1 cellular context compared by ENCODE assay signal in the genomic region with DNA sequence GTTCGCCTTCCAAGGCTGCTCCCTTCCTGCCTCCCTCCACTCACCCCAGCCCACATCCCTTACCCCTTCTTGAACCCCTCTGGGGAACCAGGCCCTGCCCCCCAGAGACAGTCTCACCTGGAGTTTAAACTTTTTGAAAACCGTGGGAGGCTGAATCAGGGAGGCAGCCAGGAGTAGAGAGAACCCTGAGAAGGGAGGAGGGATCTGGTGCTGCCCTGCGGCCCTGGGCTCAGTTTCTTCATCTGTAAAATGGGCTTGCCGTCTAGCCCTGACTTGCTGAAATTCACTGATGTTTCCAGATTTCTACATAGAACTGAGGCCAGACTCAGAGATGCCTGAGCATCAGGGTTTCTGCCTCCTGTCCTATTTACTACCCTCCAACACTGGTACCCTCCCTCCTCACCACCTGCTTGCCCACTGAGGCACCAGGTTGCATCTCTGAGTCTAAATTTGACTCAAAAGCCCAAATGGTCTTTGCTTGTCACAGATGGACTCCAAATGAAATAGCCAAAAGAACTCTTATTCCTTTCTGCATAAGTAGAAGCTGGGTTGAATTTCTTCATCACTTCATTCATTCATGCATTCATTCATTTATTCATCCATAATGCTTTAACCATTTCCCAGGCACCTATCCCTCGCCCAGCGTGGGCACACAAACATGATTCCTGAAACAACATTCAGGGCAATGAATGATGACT.
TF ChIP-seq lines count a peak whose summit lies in the region.

No MANE protein-coding gene starts in this region.

TF ChIP-seq in K562, 482 proteins besides CTCF, POLR2A, EP300 and RAD21:
- TF ChIP-seq ZNF232 (CRISPR knock-in tag; IDR thresholded peaks at IDR 0.05) (no peak), PTBP1 (IDR thresholded peaks at IDR 0.05; ENCODE audit: low read depth, low read length) (0 out of 2 replicates have a peak, but pooled peaks have one; percentile 32), KDM1A (IDR thresholded peaks at IDR 0.05) (peak in 1 of 2 experiments; percentile 64; a peak in 2 of 4 replicates), ZNF140 (CRISPR knock-in tag; IDR thresholded peaks at IDR 0.05) (no peak), RBBP5 (IDR thresholded peaks at IDR 0.05; ENCODE audit: borderline replicate concordance, insufficient read depth, low read length, poor library complexity, severe bottlenecking) (no peak), RCOR1 (IDR thresholded peaks at IDR 0.05; ENCODE audit: borderline replicate concordance in 1 of 2, low read depth in 2 of 2, low read length in 2 of 2) (0 out of 4 replicates have a peak, but pooled peaks of 1 of the 2 experiments have one; percentile 6), TAF1 (IDR thresholded peaks at IDR 0.05; ENCODE audit: control insufficient read depth, extremely low read depth, insufficient read depth, low read length, severe bottlenecking) (no peak), NCOA4 (IDR thresholded peaks at IDR 0.05; ENCODE audit: partially characterized antibody) (no peak), GABPB1 (CRISPR knock-in tag; IDR thresholded peaks at IDR 0.05) (0 out of 2 replicates have a peak, but pooled peaks have one; percentile 19), ADNP (tag; IDR thresholded peaks at IDR 0.05) (peak; percentile 81), BCOR (IDR thresholded peaks at IDR 0.05) (peak; percentile 86), HMG20A (CRISPR knock-in tag; conservative IDR thresholded peaks at IDR 0.05) (no peak), RBM25 (IDR thresholded peaks at IDR 0.05; ENCODE audit: low read depth, low read length, severe bottlenecking) (peak; percentile 94), SMC3 (conservative IDR thresholded peaks at IDR 0.05; ENCODE audit: insufficient read depth, low read depth, low read length) (no peak), ZNF24 (IDR thresholded peaks at IDR 0.05) (peak; percentile 71; the same call in 1 of the 2 replicates), TAF15 (IDR thresholded peaks at IDR 0.05; ENCODE audit: low read depth, low read length) (no peak), SMARCA5 (IDR thresholded peaks at IDR 0.05) (0 out of 2 replicates have a peak, but pooled peaks have one; percentile 38)
- TF ChIP-seq, protein P1, sequence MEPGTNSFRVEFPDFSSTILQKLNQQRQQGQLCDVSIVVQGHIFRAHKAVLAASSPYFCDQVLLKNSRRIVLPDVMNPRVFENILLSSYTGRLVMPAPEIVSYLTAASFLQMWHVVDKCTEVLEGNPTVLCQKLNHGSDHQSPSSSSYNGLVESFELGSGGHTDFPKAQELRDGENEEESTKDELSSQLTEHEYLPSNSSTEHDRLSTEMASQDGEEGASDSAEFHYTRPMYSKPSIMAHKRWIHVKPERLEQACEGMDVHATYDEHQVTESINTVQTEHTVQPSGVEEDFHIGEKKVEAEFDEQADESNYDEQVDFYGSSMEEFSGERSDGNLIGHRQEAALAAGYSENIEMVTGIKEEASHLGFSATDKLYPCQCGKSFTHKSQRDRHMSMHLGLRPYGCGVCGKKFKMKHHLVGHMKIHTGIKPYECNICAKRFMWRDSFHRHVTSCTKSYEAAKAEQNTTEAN (CRISPR knock-in tag; IDR thresholded peaks at IDR 0.05), result no peak
- TF ChIP-seq, protein P2, sequence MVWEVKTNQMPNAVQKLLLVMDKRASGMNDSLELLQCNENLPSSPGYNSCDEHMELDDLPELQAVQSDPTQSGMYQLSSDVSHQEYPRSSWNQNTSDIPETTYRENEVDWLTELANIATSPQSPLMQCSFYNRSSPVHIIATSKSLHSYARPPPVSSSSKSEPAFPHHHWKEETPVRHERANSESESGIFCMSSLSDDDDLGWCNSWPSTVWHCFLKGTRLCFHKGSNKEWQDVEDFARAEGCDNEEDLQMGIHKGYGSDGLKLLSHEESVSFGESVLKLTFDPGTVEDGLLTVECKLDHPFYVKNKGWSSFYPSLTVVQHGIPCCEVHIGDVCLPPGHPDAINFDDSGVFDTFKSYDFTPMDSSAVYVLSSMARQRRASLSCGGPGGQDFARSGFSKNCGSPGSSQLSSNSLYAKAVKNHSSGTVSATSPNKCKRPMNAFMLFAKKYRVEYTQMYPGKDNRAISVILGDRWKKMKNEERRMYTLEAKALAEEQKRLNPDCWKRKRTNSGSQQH (CRISPR knock-in tag; IDR thresholded peaks at IDR 0.05), result no peak
- TF ChIP-seq, protein P3, sequence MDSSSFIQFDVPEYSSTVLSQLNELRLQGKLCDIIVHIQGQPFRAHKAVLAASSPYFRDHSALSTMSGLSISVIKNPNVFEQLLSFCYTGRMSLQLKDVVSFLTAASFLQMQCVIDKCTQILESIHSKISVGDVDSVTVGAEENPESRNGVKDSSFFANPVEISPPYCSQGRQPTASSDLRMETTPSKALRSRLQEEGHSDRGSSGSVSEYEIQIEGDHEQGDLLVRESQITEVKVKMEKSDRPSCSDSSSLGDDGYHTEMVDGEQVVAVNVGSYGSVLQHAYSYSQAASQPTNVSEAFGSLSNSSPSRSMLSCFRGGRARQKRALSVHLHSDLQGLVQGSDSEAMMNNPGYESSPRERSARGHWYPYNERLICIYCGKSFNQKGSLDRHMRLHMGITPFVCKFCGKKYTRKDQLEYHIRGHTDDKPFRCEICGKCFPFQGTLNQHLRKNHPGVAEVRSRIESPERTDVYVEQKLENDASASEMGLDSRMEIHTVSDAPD (CRISPR knock-in tag; IDR thresholded peaks at IDR 0.05), result no peak
- TF ChIP-seq, protein P4, sequence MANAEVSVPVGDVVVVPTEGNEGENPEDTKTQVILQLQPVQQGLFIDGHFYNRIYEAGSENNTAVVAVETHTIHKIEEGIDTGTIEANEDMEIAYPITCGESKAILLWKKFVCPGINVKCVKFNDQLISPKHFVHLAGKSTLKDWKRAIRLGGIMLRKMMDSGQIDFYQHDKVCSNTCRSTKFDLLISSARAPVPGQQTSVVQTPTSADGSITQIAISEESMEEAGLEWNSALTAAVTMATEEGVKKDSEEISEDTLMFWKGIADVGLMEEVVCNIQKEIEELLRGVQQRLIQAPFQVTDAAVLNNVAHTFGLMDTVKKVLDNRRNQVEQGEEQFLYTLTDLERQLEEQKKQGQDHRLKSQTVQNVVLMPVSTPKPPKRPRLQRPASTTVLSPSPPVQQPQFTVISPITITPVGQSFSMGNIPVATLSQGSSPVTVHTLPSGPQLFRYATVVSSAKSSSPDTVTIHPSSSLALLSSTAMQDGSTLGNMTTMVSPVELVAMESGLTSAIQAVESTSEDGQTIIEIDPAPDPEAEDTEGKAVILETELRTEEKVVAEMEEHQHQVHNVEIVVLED (CRISPR knock-in tag; IDR thresholded peaks at IDR 0.05), result no peak
- TF ChIP-seq, protein P5, sequence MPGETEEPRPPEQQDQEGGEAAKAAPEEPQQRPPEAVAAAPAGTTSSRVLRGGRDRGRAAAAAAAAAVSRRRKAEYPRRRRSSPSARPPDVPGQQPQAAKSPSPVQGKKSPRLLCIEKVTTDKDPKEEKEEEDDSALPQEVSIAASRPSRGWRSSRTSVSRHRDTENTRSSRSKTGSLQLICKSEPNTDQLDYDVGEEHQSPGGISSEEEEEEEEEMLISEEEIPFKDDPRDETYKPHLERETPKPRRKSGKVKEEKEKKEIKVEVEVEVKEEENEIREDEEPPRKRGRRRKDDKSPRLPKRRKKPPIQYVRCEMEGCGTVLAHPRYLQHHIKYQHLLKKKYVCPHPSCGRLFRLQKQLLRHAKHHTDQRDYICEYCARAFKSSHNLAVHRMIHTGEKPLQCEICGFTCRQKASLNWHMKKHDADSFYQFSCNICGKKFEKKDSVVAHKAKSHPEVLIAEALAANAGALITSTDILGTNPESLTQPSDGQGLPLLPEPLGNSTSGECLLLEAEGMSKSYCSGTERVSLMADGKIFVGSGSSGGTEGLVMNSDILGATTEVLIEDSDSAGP (CRISPR knock-in tag; IDR thresholded peaks at IDR 0.05), result no peak
- TF ChIP-seq, protein P6, sequence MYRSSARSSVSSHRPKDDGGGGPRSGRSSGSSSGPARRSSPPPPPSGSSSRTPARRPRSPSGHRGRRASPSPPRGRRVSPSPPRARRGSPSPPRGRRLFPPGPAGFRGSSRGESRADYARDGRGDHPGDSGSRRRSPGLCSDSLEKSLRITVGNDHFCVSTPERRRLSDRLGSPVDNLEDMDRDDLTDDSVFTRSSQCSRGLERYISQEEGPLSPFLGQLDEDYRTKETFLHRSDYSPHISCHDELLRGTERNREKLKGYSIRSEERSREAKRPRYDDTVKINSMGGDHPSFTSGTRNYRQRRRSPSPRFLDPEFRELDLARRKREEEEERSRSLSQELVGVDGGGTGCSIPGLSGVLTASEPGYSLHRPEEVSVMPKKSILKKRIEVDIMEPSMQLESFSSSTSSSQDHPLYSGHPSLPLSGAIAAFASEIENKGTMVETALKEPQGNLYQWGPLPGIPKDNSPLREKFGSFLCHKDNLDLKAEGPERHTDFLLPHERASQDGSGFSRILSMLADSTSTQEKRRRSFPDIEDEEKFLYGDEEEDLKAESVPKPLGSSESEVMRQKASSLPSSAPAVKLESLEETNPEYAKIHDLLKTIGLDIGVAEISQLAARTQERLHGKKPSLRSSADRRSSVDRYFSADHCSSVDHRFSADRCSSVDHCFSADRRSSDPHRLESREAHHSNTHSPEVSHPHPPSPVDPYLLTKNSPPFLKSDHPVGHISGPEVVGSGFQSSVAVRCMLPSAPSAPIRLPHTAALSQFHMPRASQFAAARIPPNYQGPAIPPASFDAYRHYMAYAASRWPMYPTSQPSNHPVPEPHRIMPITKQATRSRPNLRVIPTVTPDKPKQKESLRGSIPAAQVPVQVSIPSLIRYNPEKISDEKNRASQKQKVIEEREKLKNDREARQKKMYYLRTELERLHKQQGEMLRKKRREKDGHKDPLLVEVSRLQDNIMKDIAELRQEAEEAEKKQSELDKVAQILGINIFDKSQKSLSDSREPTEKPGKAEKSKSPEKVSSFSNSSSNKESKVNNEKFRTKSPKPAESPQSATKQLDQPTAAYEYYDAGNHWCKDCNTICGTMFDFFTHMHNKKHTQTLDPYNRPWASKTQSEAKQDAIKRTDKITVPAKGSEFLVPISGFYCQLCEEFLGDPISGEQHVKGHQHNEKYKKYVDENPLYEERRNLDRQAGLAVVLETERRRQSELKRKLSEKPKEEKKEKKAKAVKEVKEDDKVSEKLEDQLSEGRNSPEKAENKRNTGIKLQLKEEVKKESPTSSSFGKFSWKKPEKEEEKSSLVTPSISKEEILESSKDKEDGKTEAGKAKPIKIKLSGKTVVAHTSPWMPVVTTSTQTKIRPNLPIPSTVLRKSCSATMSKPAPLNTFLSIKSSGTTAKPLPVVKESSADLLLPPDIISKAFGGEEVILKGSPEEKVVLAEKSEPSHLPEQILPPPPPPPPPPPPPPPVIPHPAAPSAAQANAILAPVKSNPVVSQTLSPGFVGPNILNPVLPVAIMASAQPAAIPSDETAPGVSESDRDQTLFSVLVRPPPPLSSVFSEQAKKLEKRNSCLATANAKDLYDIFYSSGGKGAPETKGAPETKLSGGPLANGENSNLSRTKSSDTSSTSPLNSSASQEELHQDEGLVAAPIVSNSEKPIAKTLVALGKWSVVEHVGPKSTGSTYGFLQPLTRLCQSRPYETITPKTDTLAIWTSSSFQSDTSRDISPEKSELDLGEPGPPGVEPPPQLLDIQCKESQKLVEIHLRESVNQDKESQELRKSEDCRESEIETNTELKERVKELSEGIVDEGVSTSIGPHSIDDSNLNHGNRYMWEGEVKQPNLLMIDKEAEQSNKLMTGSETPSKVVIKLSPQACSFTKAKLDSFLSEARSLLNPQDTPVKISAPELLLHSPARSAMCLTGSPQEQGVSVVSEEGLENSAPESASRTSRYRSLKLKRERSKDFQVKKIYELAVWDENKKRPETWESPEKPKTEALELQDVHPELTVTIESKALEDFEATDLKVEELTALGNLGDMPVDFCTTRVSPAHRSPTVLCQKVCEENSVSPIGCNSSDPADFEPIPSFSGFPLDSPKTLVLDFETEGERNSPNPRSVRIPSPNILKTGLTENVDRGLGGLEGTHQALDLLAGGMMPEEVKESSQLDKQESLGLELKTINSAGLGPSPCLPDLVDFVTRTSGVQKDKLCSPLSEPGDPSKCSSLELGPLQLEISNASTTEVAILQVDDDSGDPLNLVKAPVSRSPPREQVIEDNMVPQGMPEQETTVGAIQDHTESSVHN (IDR thresholded peaks at IDR 0.05; ENCODE audit: borderline replicate concordance in 1 of 2, low read depth in 1 of 2), result no peak
